ENCODE assay signal across 8 cellular contexts in genomic region chr2:173571021-173571821, GRCh38.
A peak's percentile ranks its signal among the peaks of the same experiment; 100 is the strongest.
DNase-seq lines count a peak whose midpoint lies in the region; ATAC-seq, FAIRE-seq and TF ChIP-seq lines count a peak whose summit lies in the region.

No MANE protein-coding gene starts in this region.

- no peak overlapping the region for H3K9ac ChIP-seq in endodermal cell (ENCODE audit: extremely low read depth, low read length, poor library complexity, severe bottlenecking)

- no peak for FAIRE-seq in A549 (lab: Jason Lieb, UNC)
- no peak for FAIRE-seq in pancreas (lab: Jason Lieb, UNC)

- H3K27me3 ChIP-seq in endodermal cell (ENCODE audit: control insufficient read depth, insufficient read depth, low read length, poor library complexity, severe bottlenecking) (no peaks in the 10 kb centered on the region), pancreas (no peaks in the 10 kb centered on the region)

- peak overlapping the region; percentile 33 for H3K27ac Mint-ChIP-seq in endodermal cell

- no peak for TF ChIP-seq EP300 in A549 (IDR thresholded peaks at IDR 0.05)

- peaks cover 18% of the 10 kb centered on the region for H3K4me1 Mint-ChIP-seq in endodermal cell

- peak overlapping the region; percentile 42 for H3K4me3 Mint-ChIP-seq in endodermal cell

- TF ChIP-seq POLR2A in A549 (IDR thresholded peaks at IDR 0.05; ENCODE audit: low read length): no peak

- no peaks in the 10 kb centered on the region for H3K27me3 Mint-ChIP-seq in endodermal cell (ENCODE audit: insufficient read depth)

- H3K4me3 ChIP-seq in A549 (peak overlapping the region; percentile 16; the same call in 1 of the 3 replicates), endodermal cell (ENCODE audit: low read length) (no peak overlapping the region), pancreas (peak overlapping the region in 1 of 4 donors; percentile 22)

- peak overlapping the region; percentile 57 to 79 for H3K27ac ChIP-seq in A549
- H3K27ac ChIP-seq in endodermal cell (ENCODE audit: low read depth, low read length): no peak overlapping the region
- peak overlapping the region in 3 of 4 donors; percentile 22 to 78 (median 74) for H3K27ac ChIP-seq in pancreas

- H3K36me3 Mint-ChIP-seq in endodermal cell (ENCODE audit: low read depth): no peaks in the 10 kb centered on the region

- DNase-seq in A549 (ENCODE audit: low read depth in 1 of 2, low spot score in 1 of 2) (peak; percentile 62 to 75), GM20000 (ENCODE audit: low spot score) (peak; percentile 25), NCI-H524 treated with DMSO at 0.1 percent for 48 hours (lab: John Stamatoyannopoulos, UW) (peak; percentile 76), endodermal cell (peak; percentile 57), pancreas (peak in 3 of 6 donors; percentile 4 to 42 (median 30)), KG1 (lab: John Stamatoyannopoulos, UW) (no peak)

- intact Hi-C loops in pancreas (cut with DNase I): no loop called here

- ATAC-seq in A549 (peak; percentile 88 to 89), pancreas (peak; percentile 76 to 87 (median 85)), HG03571 (IDR thresholded peaks at IDR 0.05; ENCODE audit: unreplicated experiment) (no peak), HG02981 (IDR thresholded peaks at IDR 0.05; ENCODE audit: unreplicated experiment) (no peak)

- 7% methylated on average over 10 of the region's 10 CpGs for WGBS in A549 (ENCODE audit: missing lambda C conversion rate)
- WGBS in endodermal cell (ENCODE audit: insufficient coverage in 1 of 2, insufficient read length in 1 of 2), 2 experiments: 18 to 19% methylated on average over 6 to 8 of the region's 10 CpGs
- 10 to 11% methylated on average over 10 of the region's 10 CpGs for WGBS in pancreas, 2 donors

- TF ChIP-seq CTCF in A549 (IDR thresholded peaks at IDR 0.05) (peak; percentile 80), GM20000 (IDR thresholded peaks at IDR 0.05; ENCODE audit: extremely low read depth, missing control alignments) (no peak), endodermal cell (conservative IDR thresholded peaks at IDR 0.05) (peak; percentile 66), pancreas (IDR thresholded peaks at IDR 0.05) (no peak)

- H3K4me1 ChIP-seq in A549 (peaks cover 28% of the 10 kb centered on the region), endodermal cell (ENCODE audit: control insufficient read depth, insufficient read depth, low read length) (no peaks in the 10 kb centered on the region), pancreas (peaks cover 5 to 16% (median 10%) of the 10 kb centered on the region in 3 donors)

- H3K9me3 ChIP-seq in A549: no peaks in the 10 kb centered on the region
- no peaks in the 10 kb centered on the region for H3K9me3 ChIP-seq in endodermal cell (ENCODE audit: control insufficient read depth, low read length)
- no peaks in the 10 kb centered on the region for H3K9me3 ChIP-seq in pancreas

- CTCF ChIA-PET in A549 (lab: Yijun Ruan, JAX): interaction anchor here (0.6 to 1.4 kb wide), 3 partner anchors 169 to 390 kb away, joined by 3 to 9 read pairs (median 4); no protein-coding TSS in a partner anchor

- H3K36me3 ChIP-seq in endodermal cell (ENCODE audit: control insufficient read depth, insufficient read depth, low read length): no peaks in the 10 kb centered on the region
- H3K36me3 ChIP-seq in pancreas: no peaks in the 10 kb centered on the region

- peak overlapping the region; percentile 76 for H3K4me2 ChIP-seq in A549

- POLR2A ChIA-PET in A549 (lab: Yijun Ruan, JAX): no interaction called here

- TF ChIP-seq RAD21 in A549 (conservative IDR thresholded peaks at IDR 0.05 in 1 of 2, IDR thresholded peaks at IDR 0.05 in 1 of 2): peak; percentile 84 to 91

- peaks cover 10% of the 10 kb centered on the region for H3K9me3 Mint-ChIP-seq in endodermal cell

TF ChIP-seq in A549, 52 proteins besides CTCF, POLR2A, EP300 and RAD21:
- TF ChIP-seq RNF2 (IDR thresholded peaks at IDR 0.05; ENCODE audit: borderline replicate concordance, low read depth): no peak
- TF ChIP-seq REST (IDR thresholded peaks at IDR 0.05): no peak
- TF ChIP-seq ZNF302 (CRISPR knock-in tag; IDR thresholded peaks at IDR 0.05): no peak
- peak; percentile 79 for TF ChIP-seq MAX (IDR thresholded peaks at IDR 0.05)
- peak; percentile 88 for TF ChIP-seq SMC3 (IDR thresholded peaks at IDR 0.05)

Comparison
In these comparisons a context has a peak if more than half of its experiments do, and no peak if none do; other contexts are left out.
1. ATAC-seq: peak in A549 (2 of 2) and pancreas (4 of 4); none in HG03571 (single experiment) and HG02981 (single experiment).
2. CTCF ChIP-seq: peak in A549 (single experiment) and endodermal cell (single experiment); none in GM20000 (single experiment) and pancreas (0 of 4).